2 cellular contexts compared by ENCODE assay signal in the genomic region with DNA sequence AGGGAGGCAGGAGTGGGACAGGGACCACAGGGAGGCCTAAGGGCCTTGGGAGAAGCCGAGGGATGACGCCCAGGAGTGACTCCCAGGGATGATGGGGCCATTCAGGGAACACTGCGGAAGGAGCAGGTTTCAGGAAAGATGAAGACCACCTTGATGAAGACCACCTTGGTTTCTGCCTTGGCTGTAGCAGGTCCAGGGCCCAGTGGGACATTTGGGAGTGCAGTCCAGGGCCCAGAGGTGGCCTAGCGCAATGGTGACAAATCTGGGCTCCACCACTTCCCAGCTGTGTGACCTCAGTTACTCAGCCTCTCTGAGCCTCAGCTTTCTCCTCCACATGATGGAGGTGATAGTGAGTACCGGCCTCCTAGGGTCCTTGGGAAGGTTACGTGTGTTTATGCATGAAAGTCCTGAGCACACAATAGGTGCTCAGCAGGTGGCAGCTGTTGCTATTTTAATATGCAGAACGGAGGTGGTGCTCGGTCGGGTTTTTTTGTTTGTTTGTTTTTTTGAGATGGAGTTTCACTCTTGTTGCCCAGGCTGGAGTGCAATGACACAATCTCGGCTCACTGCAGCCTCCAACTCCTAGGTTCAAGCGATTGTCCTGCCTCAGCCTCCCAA.
TF ChIP-seq lines count a peak whose summit lies in the region.

No MANE protein-coding gene starts in this region.

TF ChIP-seq in H1, 55 proteins besides CTCF, POLR2A, EP300 and RAD21:
- TF ChIP-seq TAF7 (optimal IDR thresholded peaks at IDR 0.05; ENCODE audit: borderline replicate concordance, low read depth, low read length) (no peak), RNF2 (IDR thresholded peaks at IDR 0.05; ENCODE audit: borderline replicate concordance, low read depth, low read length, missing control alignments, poor library complexity, severe bottlenecking) (no peak), CHD1 (IDR thresholded peaks at IDR 0.05; ENCODE audit: low read depth, low read length) (no peak), SP1 (IDR thresholded peaks at IDR 0.05; ENCODE audit: low read depth, low read length) (0 out of 2 replicates have a peak, but pooled peaks have one; percentile 29), CTBP2 (IDR thresholded peaks at IDR 0.05; ENCODE audit: borderline replicate concordance, insufficient read depth, insufficient read length, low read length) (no peak), SIN3A (conservative IDR thresholded peaks at IDR 0.05 in 1 of 2, IDR thresholded peaks at IDR 0.05 in 1 of 2; ENCODE audit: low read depth in 1 of 2, low read length in 2 of 2) (no peak), CBX8 (IDR thresholded peaks at IDR 0.05; ENCODE audit: borderline replicate concordance, low read depth, low read length) (no peak), CREB1 (IDR thresholded peaks at IDR 0.05) (no peak), EGR1 (IDR thresholded peaks at IDR 0.05; ENCODE audit: borderline replicate concordance, low read depth, low read length) (no peak), POU5F1 (IDR thresholded peaks at IDR 0.05; ENCODE audit: low read depth, low read length) (0 out of 2 replicates have a peak, but pooled peaks have one; percentile 45), EZH2 (IDR thresholded peaks at IDR 0.05; ENCODE audit: low read depth, low read length, severe bottlenecking) (no peak), KDM1A (IDR thresholded peaks at IDR 0.05; ENCODE audit: borderline replicate concordance, low read length) (no peak; the same call in 1 of the 2 replicates), JUND (IDR thresholded peaks at IDR 0.05; ENCODE audit: low read length) (no peak), HDAC6 (IDR thresholded peaks at IDR 0.05; ENCODE audit: low read depth, low read length) (no peak), E2F6 (IDR thresholded peaks at IDR 0.05) (no peak), RBBP5 (IDR thresholded peaks at IDR 0.05; ENCODE audit: borderline replicate concordance, low read depth, low read length) (no peak)
- TF ChIP-seq, protein P1, sequence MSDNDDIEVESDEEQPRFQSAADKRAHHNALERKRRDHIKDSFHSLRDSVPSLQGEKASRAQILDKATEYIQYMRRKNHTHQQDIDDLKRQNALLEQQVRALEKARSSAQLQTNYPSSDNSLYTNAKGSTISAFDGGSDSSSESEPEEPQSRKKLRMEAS (IDR thresholded peaks at IDR 0.05), result no peak

TF ChIP-seq in GM12891, 5 proteins besides CTCF, POLR2A, EP300 and RAD21:
- TF ChIP-seq SPI1 (IDR thresholded peaks at IDR 0.05; ENCODE audit: low read depth, low read length) (no peak), POLR2AphosphoS5 (IDR thresholded peaks at IDR 0.05; ENCODE audit: low read depth, low read length) (no peak), TAF1 (IDR thresholded peaks at IDR 0.05; ENCODE audit: low read depth, low read length) (no peak), POU2F2 (IDR thresholded peaks at IDR 0.05; ENCODE audit: low read depth, low read length) (no peak), PAX5 (IDR thresholded peaks at IDR 0.05; ENCODE audit: insufficient read depth, low read length, severe bottlenecking) (no peak)
